22 cellular contexts compared by ENCODE assay signal in the genomic region with DNA sequence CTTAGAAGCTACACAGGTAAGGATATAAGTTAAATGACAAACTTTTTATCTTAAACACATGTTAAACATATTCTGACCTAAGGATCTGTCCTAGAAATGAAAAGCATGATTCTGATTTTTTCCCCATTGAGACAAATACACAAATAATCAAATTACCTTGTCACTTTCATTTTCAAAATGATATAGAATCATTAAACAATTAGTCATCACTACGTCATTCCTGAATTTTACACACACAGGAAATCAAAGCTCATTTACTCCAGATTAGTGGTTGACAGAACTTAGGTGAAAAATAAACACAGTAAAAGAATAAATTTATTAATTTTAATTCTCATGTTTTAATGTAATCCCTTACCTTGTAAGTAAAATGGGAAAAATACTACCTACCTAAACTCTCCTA.
A peak's percentile ranks its signal among the peaks of the same experiment; 100 is the strongest.
DNase-seq lines count a peak whose midpoint lies in the region; ATAC-seq and TF ChIP-seq lines count a peak whose summit lies in the region.
"Had no signal": no experiment of that assay in that cellular context is flagged by ENCODE, and none has a peak within 500 bp of the region (broad histone marks: within the 10 kb centered on the region; RNA-seq: fewer than 3 reads in every experiment).

No MANE protein-coding gene starts in this region.

- CTCF ChIA-PET in mammary epithelial cell (lab: Charles Lee; ENCODE audit: low non-redundant PET), result no interaction called here
- CTCF ChIA-PET in CD4-positive, alpha-beta T cell (lab: Charles Lee), result no interaction called here

- dilution Hi-C loops in mammary epithelial cell (cut with HindIII; ENCODE audit: low sequenced_read_pairs), result no loop called here

- no peaks in the 10 kb centered on the region for H3K4me1 Mint-ChIP-seq in natural killer cell treated with Interleukin-12 subunit alpha and Interleukin-12 subunit beta and Interleukin-15 and Interleukin-18, amount 100 ng/mL, for 72 hours (ENCODE audit: low read depth in 2 of 2)
- H3K4me1 Mint-ChIP-seq in CD4-positive, alpha-beta T cell (ENCODE audit: low read depth), result no peaks in the 10 kb centered on the region
- H3K4me1 Mint-ChIP-seq: B cell, CD14-positive monocyte had no signal

- WGBS in mammary epithelial cell (ENCODE audit: low coverage, missing lambda C conversion rate), result 64% methylated on average over 1 of the region's 1 CpG

- no peaks in the 10 kb centered on the region for H3K27me3 Mint-ChIP-seq in natural killer cell treated with Interleukin-12 subunit alpha and Interleukin-12 subunit beta and Interleukin-15 and Interleukin-18, amount 100 ng/mL, for 72 hours
- no peaks in the 10 kb centered on the region for H3K27me3 Mint-ChIP-seq in CD4-positive, alpha-beta T cell

- peaks cover 4% of the 10 kb centered on the region for H3K9me3 Mint-ChIP-seq in natural killer cell treated with Interleukin-12 subunit alpha and Interleukin-12 subunit beta and Interleukin-15 and Interleukin-18, amount 100 ng/mL, for 72 hours
- H3K9me3 Mint-ChIP-seq in CD4-positive, alpha-beta T cell, result no peaks in the 10 kb centered on the region

- H4K20me1 ChIP-seq in mammary epithelial cell (ENCODE audit: insufficient read depth, low read length) (no peaks in the 10 kb centered on the region), fibroblast of lung (ENCODE audit: control insufficient read depth, extremely low read depth, insufficient read depth, low read length) (no peaks in the 10 kb centered on the region)

- no peak overlapping the region for H3K4me3 Mint-ChIP-seq in natural killer cell treated with Interleukin-12 subunit alpha and Interleukin-12 subunit beta and Interleukin-15 and Interleukin-18, amount 100 ng/mL, for 72 hours
- no peak overlapping the region for H3K4me3 Mint-ChIP-seq in CD4-positive, alpha-beta T cell
- H3K4me3 Mint-ChIP-seq: B cell, CD14-positive monocyte had no signal

- H3K36me3 Mint-ChIP-seq in natural killer cell treated with Interleukin-12 subunit alpha and Interleukin-12 subunit beta and Interleukin-15 and Interleukin-18, amount 100 ng/mL, for 72 hours, result no peaks in the 10 kb centered on the region
- H3K36me3 Mint-ChIP-seq in CD4-positive, alpha-beta T cell (ENCODE audit: low read depth), result no peaks in the 10 kb centered on the region
- H3K36me3 Mint-ChIP-seq: CD14-positive monocyte had no signal

- no peaks in the 10 kb centered on the region for H3K9me3 ChIP-seq in mammary epithelial cell (replicated peaks; ENCODE audit: insufficient read depth, low read length)
- no peaks in the 10 kb centered on the region for H3K9me3 ChIP-seq in breast epithelium
- H3K9me3 ChIP-seq in fibroblast of lung (ENCODE audit: control insufficient read depth, insufficient read depth, low read depth, low read length), result no peaks in the 10 kb centered on the region
- H3K9me3 ChIP-seq in CD4-positive, alpha-beta T cell (ENCODE audit: control insufficient read depth, low read length), result no peaks in the 10 kb centered on the region
- H3K9me3 ChIP-seq: MG63, SJSA1 had no signal

- no peak for TF ChIP-seq CTCF in mammary epithelial cell (conservative IDR thresholded peaks at IDR 0.05 in 1 of 2, IDR thresholded peaks at IDR 0.05 in 1 of 2; ENCODE audit: extremely low read depth in 1 of 2, insufficient read depth in 1 of 2, low read depth in 1 of 2, low read length in 2 of 2)
- TF ChIP-seq CTCF in breast epithelium (IDR thresholded peaks at IDR 0.05), result no peak
- TF ChIP-seq CTCF in fibroblast of lung (conservative IDR thresholded peaks at IDR 0.05 in 1 of 2, IDR thresholded peaks at IDR 0.05 in 1 of 2; ENCODE audit: low read depth in 1 of 2, low read length in 2 of 2), result no peak
- no peak for TF ChIP-seq CTCF in retinal pigment epithelial cell (conservative IDR thresholded peaks at IDR 0.05; ENCODE audit: low read depth, low read length)
- no peak for TF ChIP-seq CTCF in CD4-positive, alpha-beta T cell (IDR thresholded peaks at IDR 0.05)

- DNase-seq in mammary epithelial cell (peak; percentile 4), breast epithelium (ENCODE audit: low spot score in 2 of 2) (no peak), HT1080 (ENCODE audit: low read depth) (peak; percentile 21), fibroblast of lung (ENCODE audit: low read depth in 2 of 2) (no peak), retinal pigment epithelial cell (ENCODE audit: low read depth) (peak; percentile 2), SHP77 treated with DMSO at 0.1 percent for 48 hours (lab: John Stamatoyannopoulos, UW) (no peak)
- DNase-seq in natural killer cell treated with Interleukin-12 subunit alpha and Interleukin-12 subunit beta and Interleukin-15 and Interleukin-18, amount 100 ng/mL, for 72 hours (ENCODE audit: low spot score), result no peak
- no peak for DNase-seq in CD4-positive, alpha-beta T cell
- DNase-seq: 8988T; DMS79 treated with DMSO at 0.1 percent for 48 hours; GOT3; MG63; NCI-H1417 treated with DMSO at 0.1 percent for 48 hours; NCI-H187 treated with DMSO at 0.1 percent for 48 hours; NCI-H510A; NCI-H748 treated with DMSO at 0.1 percent for 48 hours; NK-92 treated with Interleukin-12 subunit alpha and Interleukin-12 subunit beta, amount 100 ng/mL, for 24 hours had no signal

- peaks cover 1% of the 10 kb centered on the region for H3K36me3 ChIP-seq in mammary epithelial cell (ENCODE audit: insufficient read depth, low read length)
- H3K36me3 ChIP-seq in breast epithelium, result no peaks in the 10 kb centered on the region
- no peaks in the 10 kb centered on the region for H3K36me3 ChIP-seq in fibroblast of lung (ENCODE audit: control insufficient read depth, insufficient read depth, low read length)
- H3K36me3 ChIP-seq: MG63, SJSA1 had no signal

- no peak for TF ChIP-seq POLR2A in breast epithelium (IDR thresholded peaks at IDR 0.05)

- no peak for ATAC-seq in natural killer cell treated with Interleukin-12 subunit alpha and Interleukin-12 subunit beta and Interleukin-15 and Interleukin-18, amount 100 ng/mL, for 72 hours
- no peak for ATAC-seq in CD4-positive, alpha-beta T cell (ENCODE audit: poor library complexity)
- ATAC-seq: GM12878, Panc1 had no signal

- POLR2A ChIA-PET in CD4-positive, alpha-beta T cell (lab: Charles Lee), result no interaction called here

- no peak overlapping the region for H3K4me2 ChIP-seq in mammary epithelial cell (ENCODE audit: insufficient read depth, low read depth, low read length)
- peak overlapping the region; percentile 5 for H3K4me2 ChIP-seq in fibroblast of lung (ENCODE audit: extremely low read depth, insufficient read depth, low read length)

- H3K79me2 ChIP-seq in mammary epithelial cell (ENCODE audit: insufficient read depth, low read length), result no peaks in the 10 kb centered on the region
- no peaks in the 10 kb centered on the region for H3K79me2 ChIP-seq in fibroblast of lung (ENCODE audit: control insufficient read depth, insufficient read depth, low read length)

- no TSS peak for BruUV-seq in mammary epithelial cell (replicated peaks; lab: Mats Ljungman, UMichigan)

- no peak overlapping the region for H2AFZ ChIP-seq in mammary epithelial cell (ENCODE audit: low read depth, low read length)
- no peak overlapping the region for H2AFZ ChIP-seq in fibroblast of lung (ENCODE audit: low read length)

- H3K4me3 ChIP-seq in mammary epithelial cell (replicated peaks in 1 of 3; ENCODE audit: insufficient read depth in 1 of 3, low read depth in 2 of 3, low read length in 3 of 3) (no peak overlapping the region), breast epithelium (no peak overlapping the region), fibroblast of lung (replicated peaks in 1 of 4; ENCODE audit: control extremely low read depth in 1 of 4, insufficient read depth in 1 of 4, low read depth in 3 of 4, low read length in 4 of 4) (no peak overlapping the region), retinal pigment epithelial cell (ENCODE audit: low read length) (no peak overlapping the region)
- H3K4me3 ChIP-seq: GM12878, MG63, SJSA1 had no signal

- no peak overlapping the region for H3K9ac ChIP-seq in mammary epithelial cell (ENCODE audit: insufficient read depth, low read length)
- no peak overlapping the region for H3K9ac ChIP-seq in fibroblast of lung (ENCODE audit: insufficient read depth, low read length)

- H3K27ac ChIP-seq in mammary epithelial cell (ENCODE audit: insufficient read depth, low read depth, low read length) (no peak overlapping the region), breast epithelium (no peak overlapping the region), fibroblast of lung (ENCODE audit: insufficient read depth, low read length) (no peak overlapping the region)
- H3K27ac ChIP-seq in CD4-positive, alpha-beta T cell (ENCODE audit: low read depth, low read length), result no peak overlapping the region
- H3K27ac ChIP-seq: SJSA1 had no signal

- H3K27me3 ChIP-seq in mammary epithelial cell (ENCODE audit: insufficient read depth, low read length) (no peaks in the 10 kb centered on the region), breast epithelium (no peaks in the 10 kb centered on the region), fibroblast of lung (ENCODE audit: control insufficient read depth, insufficient read depth, low read length) (no peaks in the 10 kb centered on the region)
- no peaks in the 10 kb centered on the region for H3K27me3 ChIP-seq in CD4-positive, alpha-beta T cell (ENCODE audit: control insufficient read depth, insufficient read depth, low read length)
- H3K27me3 ChIP-seq: MG63, SJSA1 had no signal

- in situ Hi-C loops in mammary epithelial cell (cut with MboI; ENCODE audit: low sequenced_read_pairs in 2 of 2), result no loop called here

- H3K4me1 ChIP-seq in mammary epithelial cell (ENCODE audit: insufficient read depth, low read length), result no peaks in the 10 kb centered on the region
- H3K4me1 ChIP-seq in breast epithelium, result no peaks in the 10 kb centered on the region
- H3K4me1 ChIP-seq in fibroblast of lung (ENCODE audit: control insufficient read depth, extremely low read depth, insufficient read depth, low read length), result no peaks in the 10 kb centered on the region
- H3K4me1 ChIP-seq: SJSA1 had no signal

- intact Hi-C loops in mammary epithelial cell (cut with micrococcal nuclease) (no loop called here), breast epithelium (cut with DNase I; ENCODE audit: low total_unique reads) (no loop called here)
- intact Hi-C loops in CD4-positive, alpha-beta T cell (cut with DNase I, micrococcal nuclease), result no loop called here

- no peak overlapping the region for H3K27ac Mint-ChIP-seq in natural killer cell treated with Interleukin-12 subunit alpha and Interleukin-12 subunit beta and Interleukin-15 and Interleukin-18, amount 100 ng/mL, for 72 hours
- no peak overlapping the region for H3K27ac Mint-ChIP-seq in CD4-positive, alpha-beta T cell
- H3K27ac Mint-ChIP-seq: B cell, CD14-positive monocyte had no signal

Comparison
In these comparisons a context has a peak if more than half of its experiments do, and no peak if none do; other contexts are left out.
1. DNase-seq: peak in mammary epithelial cell (single experiment), HT1080 (single experiment) and retinal pigment epithelial cell (single experiment); none in breast epithelium (0 of 2), fibroblast of lung (0 of 2), natural killer cell treated with Interleukin-12 subunit alpha and Interleukin-12 subunit beta and Interleukin-15 and Interleukin-18, amount 100 ng/mL, for 72 hours (single experiment), SHP77 treated with DMSO at 0.1 percent for 48 hours (single experiment) and CD4-positive, alpha-beta T cell (0 of 10).